ENCODE assay signal across 13 cellular contexts in genomic region chr17:17002731-17003715, GRCh38. TPM values are rescaled to one million over a fixed set of nuclear protein-coding genes. Genes with fewer than 3 reads are reported as not detected.
"Had no signal": no experiment of that assay in that cellular context is flagged by ENCODE, and none has a peak within 500 bp of the region (broad histone marks: within the 10 kb centered on the region; RNA-seq: fewer than 3 reads in every experiment).

No MANE protein-coding gene starts in this region.

RNA-seq across cellular contexts. Expression of gene TNFRSF13B, which starts 31.1 kb away (rescaled TPM):
- total RNA-seq: adrenal gland, aorta, body of pancreas, chondrocyte, endothelial cell of umbilical vein, fibroblast of lung, fibroblast of villous mesenchyme, hepatocyte, left cardiac atrium, ovary, prostate gland, sciatic nerve, testis had no signal
- polyA plus RNA-seq: aorta, endothelial cell of umbilical vein, fibroblast of lung, hepatocyte had no signal
